In the genomic region with DNA sequence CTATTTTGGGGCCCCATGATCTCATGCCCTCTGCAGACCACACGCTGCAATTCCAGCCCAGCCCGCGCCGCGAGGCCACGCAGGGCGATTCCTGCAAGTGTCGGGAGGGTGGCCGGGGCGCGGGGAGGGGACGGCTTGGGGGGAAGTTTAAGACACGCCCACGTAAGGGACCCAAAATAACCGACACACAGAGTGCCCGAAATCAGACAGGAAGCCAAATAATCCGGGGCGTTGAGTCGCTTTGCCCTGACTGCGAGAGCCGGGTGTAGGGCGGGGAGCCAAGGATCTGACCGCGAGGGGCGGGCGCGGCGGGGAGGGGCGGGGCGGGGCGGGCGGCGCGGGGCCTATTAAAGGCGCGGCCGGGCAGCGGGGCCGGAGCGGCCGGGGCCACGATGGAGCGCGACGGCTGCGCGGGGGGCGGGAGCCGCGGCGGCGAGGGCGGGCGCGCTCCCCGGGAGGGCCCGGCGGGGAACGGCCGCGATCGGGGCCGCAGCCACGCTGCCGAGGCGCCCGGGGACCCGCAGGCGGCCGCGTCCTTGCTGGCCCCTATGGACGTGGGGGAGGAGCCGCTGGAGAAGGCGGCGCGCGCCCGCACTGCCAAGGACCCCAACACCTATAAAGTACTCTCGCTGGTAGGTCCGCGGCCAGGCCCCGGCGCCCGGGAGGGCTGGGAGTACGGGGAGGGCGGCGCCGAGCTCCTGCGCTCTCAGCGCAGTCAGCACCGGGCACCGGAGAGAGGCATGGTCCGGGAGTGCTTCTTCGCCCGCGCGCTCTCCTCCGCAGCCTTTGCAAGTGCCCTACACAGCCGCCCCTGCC, we compare ENCODE assay signal across 8 cellular contexts. TPM values are rescaled to one million over a fixed set of nuclear protein-coding genes. Genes with fewer than 3 reads are reported as not detected.
DNase-seq lines count a peak whose midpoint lies in the region; ATAC-seq and TF ChIP-seq lines count a peak whose summit lies in the region.

ENPP1 (plus strand) TSS at position 377 of the 816 bp plus-strand sequence; CDS start at position 393, 16 bp downstream.

- no peak for TF ChIP-seq CTCF in GM12864 (IDR thresholded peaks at IDR 0.05; ENCODE audit: low read depth, low read length, missing control alignments)

- CTCF ChIA-PET in activated CD4-positive, alpha-beta T cell treated with anti-CD3 and anti-CD28 coated beads, Interleukin-2, amount 10 ng/mL, durations not matched to agents 7 days and 5 days (lab: Charles Lee), result no interaction called here

- H3K27me3 Mint-ChIP-seq in activated CD4-positive, alpha-beta T cell treated with anti-CD3 and anti-CD28 coated beads, Interleukin-2, amount 10 ng/mL, durations not matched to agents 7 days and 5 days, result peaks cover 59% of the 10 kb centered on the region

- peaks cover 18% of the 10 kb centered on the region for H3K4me1 Mint-ChIP-seq in activated CD4-positive, alpha-beta T cell treated with anti-CD3 and anti-CD28 coated beads, Interleukin-2, amount 10 ng/mL, durations not matched to agents 7 days and 5 days

- no peaks in the 10 kb centered on the region for H3K36me3 Mint-ChIP-seq in activated CD4-positive, alpha-beta T cell treated with anti-CD3 and anti-CD28 coated beads, Interleukin-2, amount 10 ng/mL, durations not matched to agents 7 days and 5 days (ENCODE audit: low read depth)

- H3K4me3 ChIP-seq in GM12864 (ENCODE audit: low read depth, low read length), result peak within 1 kb of the TSS; percentile 32

- peak within 1 kb of the TSS; percentile 55 for H3K27ac Mint-ChIP-seq in activated CD4-positive, alpha-beta T cell treated with anti-CD3 and anti-CD28 coated beads, Interleukin-2, amount 10 ng/mL, durations not matched to agents 7 days and 5 days

- ATAC-seq in HG02798 (IDR thresholded peaks at IDR 0.05; ENCODE audit: poor library complexity, unreplicated experiment) (peak; percentile 61), left lobe of liver (peak; percentile 87), GM18870 (IDR thresholded peaks at IDR 0.05; ENCODE audit: unreplicated experiment) (no peak)

- DNase-seq in GM12864 (ENCODE audit: low read depth) (no peak), NCI-H460 (ENCODE audit: extremely low read depth, low read depth) (peak; percentile 40), dedifferentiated amniotic fluid mesenchymal stem cell (ENCODE audit: extremely low spot score) (peak; percentile 42), left lobe of liver (ENCODE audit: low spot score) (peak; percentile 83)
- peak; percentile 40 for DNase-seq in activated CD4-positive, alpha-beta T cell treated with anti-CD3 and anti-CD28 coated beads, Interleukin-2, amount 10 ng/mL, durations not matched to agents 7 days and 5 days
- peak; percentile 35 to 58 for DNase-seq in stimulated activated CD4-positive, alpha-beta T cell treated with anti-CD3 and anti-CD28 coated beads, Interleukin-2, amount 100 ng/mL, for 24 hours

- H3K4me3 Mint-ChIP-seq in activated CD4-positive, alpha-beta T cell treated with anti-CD3 and anti-CD28 coated beads, Interleukin-2, amount 10 ng/mL, durations not matched to agents 7 days and 5 days, result peak within 1 kb of the TSS; percentile 77

- no peaks in the 10 kb centered on the region for H3K9me3 Mint-ChIP-seq in activated CD4-positive, alpha-beta T cell treated with anti-CD3 and anti-CD28 coated beads, Interleukin-2, amount 10 ng/mL, durations not matched to agents 7 days and 5 days

- POLR2A ChIA-PET in activated CD4-positive, alpha-beta T cell treated with anti-CD3 and anti-CD28 coated beads, Interleukin-2, amount 10 ng/mL, durations not matched to agents 7 days and 5 days (lab: Charles Lee), result interaction anchor here (0.6 kb wide), 1 partner anchor 414 kb away, joined by 3 read pairs; no protein-coding TSS in a partner anchor

RNA-seq across cellular contexts. Expression of gene ENPP1, which starts in this region (rescaled TPM):
- 1.7 and 1.9 TPM in 2 replicates for total RNA-seq in NCI-H460 (2014; rRNA removed; shearing (Covaris generic))
- polyA plus RNA-seq in NCI-H460 (2014; cell fraction: nucleus; rRNA removed), result 3.0 and 3.6 TPM in 2 replicates
- under 1 TPM; 0.10 to 0.12 TPM for total RNA-seq in activated CD4-positive, alpha-beta T cell treated with anti-CD3 and anti-CD28 coated beads, Interleukin-2, amount 10 ng/mL, durations not matched to agents 7 days and 5 days
- total RNA-seq in left lobe of liver, result 49.1 TPM

Comparison
In these comparisons a context has a peak if more than half of its experiments do, and no peak if none do; other contexts are left out.
1. RNA of gene ENPP1 (total RNA-seq): 49.1 TPM in left lobe of liver (single experiment); 1.7 to 1.9 TPM in NCI-H460 and 0.10 to 0.12 TPM in activated CD4-positive, alpha-beta T cell treated with anti-CD3 and anti-CD28 coated beads, Interleukin-2, amount 10 ng/mL, durations not matched to agents 7 days and 5 days; every median in the first group is over 10 times any median in the second.
2. Peak in DNase-seq in activated CD4-positive, alpha-beta T cell treated with anti-CD3 and anti-CD28 coated beads, Interleukin-2, amount 10 ng/mL, durations not matched to agents 7 days and 5 days; RNA of the gene not detected or under 1 TPM.